ENCODE assay signal across 2 cellular contexts in the genomic region with DNA sequence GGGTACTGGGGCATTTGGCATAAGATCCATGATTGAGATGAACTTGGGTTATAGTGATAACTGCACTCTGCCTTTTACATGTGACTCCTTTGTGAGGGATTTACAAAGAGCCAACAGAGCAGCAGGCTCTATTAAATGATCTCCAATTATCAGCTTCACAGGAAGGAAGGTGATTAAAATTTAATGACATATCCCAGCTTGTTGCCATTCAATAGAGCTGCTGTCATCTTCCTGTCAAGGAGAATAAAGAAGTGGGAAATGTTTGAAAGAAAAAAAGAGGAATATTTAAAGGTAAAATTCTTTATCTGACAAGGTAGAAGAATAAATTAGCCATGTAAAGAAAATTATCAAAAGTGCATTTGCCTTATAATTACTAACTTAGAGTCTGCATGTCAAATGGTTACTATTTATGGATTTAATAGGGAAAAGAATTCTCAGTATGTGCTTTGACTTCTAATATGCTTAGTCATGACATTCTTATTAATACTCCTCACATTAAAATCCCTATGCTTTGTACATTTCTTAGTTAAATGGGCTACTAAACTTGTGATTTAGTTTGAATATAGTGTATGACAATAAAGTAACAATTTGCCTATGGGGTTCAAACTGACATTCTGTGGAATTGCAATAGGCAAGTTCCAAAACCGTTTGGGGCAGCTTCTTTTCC.
TF ChIP-seq lines count a peak whose summit lies in the region.

No MANE protein-coding gene starts in this region.

TF ChIP-seq in GM23338, 12 proteins besides CTCF, POLR2A, EP300 and RAD21:
- TF ChIP-seq NANOG (IDR thresholded peaks at IDR 0.05; ENCODE audit: borderline replicate concordance) (no peak), CREB1 (CRISPR knock-in tag; IDR thresholded peaks at IDR 0.05; ENCODE audit: low read depth) (no peak), EZH2phosphoT487 (IDR thresholded peaks at IDR 0.05; ENCODE audit: unreplicated experiment) (no peak), JUNB (IDR thresholded peaks at IDR 0.05; ENCODE audit: unreplicated experiment) (no peak), POLR2AphosphoS5 (IDR thresholded peaks at IDR 0.05; ENCODE audit: low read depth) (no peak)
- TF ChIP-seq, protein P1, sequence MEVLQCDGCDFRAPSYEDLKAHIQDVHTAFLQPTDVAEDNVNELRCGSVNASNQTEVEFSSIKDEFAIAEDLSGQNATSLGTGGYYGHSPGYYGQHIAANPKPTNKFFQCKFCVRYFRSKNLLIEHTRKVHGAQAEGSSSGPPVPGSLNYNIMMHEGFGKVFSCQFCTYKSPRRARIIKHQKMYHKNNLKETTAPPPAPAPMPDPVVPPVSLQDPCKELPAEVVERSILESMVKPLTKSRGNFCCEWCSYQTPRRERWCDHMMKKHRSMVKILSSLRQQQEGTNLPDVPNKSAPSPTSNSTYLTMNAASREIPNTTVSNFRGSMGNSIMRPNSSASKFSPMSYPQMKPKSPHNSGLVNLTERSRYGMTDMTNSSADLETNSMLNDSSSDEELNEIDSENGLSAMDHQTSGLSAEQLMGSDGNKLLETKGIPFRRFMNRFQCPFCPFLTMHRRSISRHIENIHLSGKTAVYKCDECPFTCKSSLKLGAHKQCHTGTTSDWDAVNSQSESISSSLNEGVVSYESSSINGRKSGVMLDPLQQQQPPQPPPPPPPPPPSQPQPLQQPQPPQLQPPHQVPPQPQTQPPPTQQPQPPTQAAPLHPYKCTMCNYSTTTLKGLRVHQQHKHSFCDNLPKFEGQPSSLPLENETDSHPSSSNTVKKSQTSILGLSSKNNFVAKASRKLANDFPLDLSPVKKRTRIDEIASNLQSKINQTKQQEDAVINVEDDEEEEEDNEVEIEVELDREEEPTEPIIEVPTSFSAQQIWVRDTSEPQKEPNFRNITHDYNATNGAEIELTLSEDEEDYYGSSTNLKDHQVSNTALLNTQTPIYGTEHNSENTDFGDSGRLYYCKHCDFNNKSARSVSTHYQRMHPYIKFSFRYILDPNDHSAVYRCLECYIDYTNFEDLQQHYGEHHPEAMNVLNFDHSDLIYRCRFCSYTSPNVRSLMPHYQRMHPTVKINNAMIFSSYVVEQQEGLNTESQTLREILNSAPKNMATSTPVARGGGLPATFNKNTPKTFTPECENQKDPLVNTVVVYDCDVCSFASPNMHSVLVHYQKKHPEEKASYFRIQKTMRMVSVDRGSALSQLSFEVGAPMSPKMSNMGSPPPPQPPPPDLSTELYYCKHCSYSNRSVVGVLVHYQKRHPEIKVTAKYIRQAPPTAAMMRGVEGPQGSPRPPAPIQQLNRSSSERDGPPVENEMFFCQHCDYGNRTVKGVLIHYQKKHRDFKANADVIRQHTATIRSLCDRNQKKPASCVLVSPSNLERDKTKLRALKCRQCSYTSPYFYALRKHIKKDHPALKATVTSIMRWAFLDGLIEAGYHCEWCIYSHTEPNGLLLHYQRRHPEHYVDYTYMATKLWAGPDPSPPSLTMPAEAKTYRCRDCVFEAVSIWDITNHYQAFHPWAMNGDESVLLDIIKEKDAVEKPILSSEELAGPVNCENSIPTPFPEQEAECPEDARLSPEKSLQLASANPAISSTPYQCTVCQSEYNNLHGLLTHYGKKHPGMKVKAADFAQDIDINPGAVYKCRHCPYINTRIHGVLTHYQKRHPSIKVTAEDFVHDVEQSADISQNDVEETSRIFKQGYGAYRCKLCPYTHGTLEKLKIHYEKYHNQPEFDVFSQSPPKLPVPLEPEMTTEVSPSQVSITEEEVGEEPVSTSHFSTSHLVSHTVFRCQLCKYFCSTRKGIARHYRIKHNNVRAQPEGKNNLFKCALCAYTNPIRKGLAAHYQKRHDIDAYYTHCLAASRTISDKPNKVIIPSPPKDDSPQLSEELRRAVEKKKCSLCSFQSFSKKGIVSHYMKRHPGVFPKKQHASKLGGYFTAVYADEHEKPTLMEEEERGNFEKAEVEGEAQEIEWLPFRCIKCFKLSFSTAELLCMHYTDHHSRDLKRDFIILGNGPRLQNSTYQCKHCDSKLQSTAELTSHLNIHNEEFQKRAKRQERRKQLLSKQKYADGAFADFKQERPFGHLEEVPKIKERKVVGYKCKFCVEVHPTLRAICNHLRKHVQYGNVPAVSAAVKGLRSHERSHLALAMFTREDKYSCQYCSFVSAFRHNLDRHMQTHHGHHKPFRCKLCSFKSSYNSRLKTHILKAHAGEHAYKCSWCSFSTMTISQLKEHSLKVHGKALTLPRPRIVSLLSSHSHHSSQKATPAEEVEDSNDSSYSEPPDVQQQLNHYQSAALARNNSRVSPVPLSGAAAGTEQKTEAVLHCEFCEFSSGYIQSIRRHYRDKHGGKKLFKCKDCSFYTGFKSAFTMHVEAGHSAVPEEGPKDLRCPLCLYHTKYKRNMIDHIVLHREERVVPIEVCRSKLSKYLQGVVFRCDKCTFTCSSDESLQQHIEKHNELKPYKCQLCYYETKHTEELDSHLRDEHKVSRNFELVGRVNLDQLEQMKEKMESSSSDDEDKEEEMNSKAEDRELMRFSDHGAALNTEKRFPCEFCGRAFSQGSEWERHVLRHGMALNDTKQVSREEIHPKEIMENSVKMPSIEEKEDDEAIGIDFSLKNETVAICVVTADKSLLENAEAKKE (CRISPR knock-in tag; IDR thresholded peaks at IDR 0.05), result no peak

TF ChIP-seq in neural cell, 6 proteins besides CTCF, POLR2A, EP300 and RAD21:
- TF ChIP-seq POLR2AphosphoS5 (IDR thresholded peaks at IDR 0.05) (peak; percentile 24), MXI1 (conservative IDR thresholded peaks at IDR 0.05; ENCODE audit: poor library complexity, severe bottlenecking) (no peak)
